Comparison of ENCODE assay signal across 8 cellular contexts in genomic region chr4:35491093-35491492, GRCh38.
"Had no signal": no experiment of that assay in that cellular context is flagged by ENCODE, and none has a peak within 500 bp of the region (broad histone marks: within the 10 kb centered on the region; RNA-seq: fewer than 3 reads in every experiment).

No MANE protein-coding gene starts in this region.

- H3K9me3 ChIP-seq: HAP-1 had no signal

- H3K27ac ChIP-seq: GM23248 had no signal

- H3K9ac ChIP-seq: GM23248 had no signal

- H3K27ac Mint-ChIP-seq: GM23338, H9, HFFc6 had no signal

- H3K4me3 Mint-ChIP-seq: GM23338, H9, HFFc6 had no signal

- H3K4me2 ChIP-seq: GM23338 had no signal

- H2AFZ ChIP-seq: GM23248, GM23338 had no signal

- DNase-seq: GM23248, GOT3, H7, H9, HCEC 1CT, HFFc6 had no signal

- ATAC-seq: GM23338 had no signal

- H3K4me1 ChIP-seq: HAP-1 had no signal

- H3K36me3 ChIP-seq: HAP-1 had no signal

- H3K4me3 ChIP-seq: GM23248, GM23338, HAP-1 had no signal

- H3K4me1 Mint-ChIP-seq: GM23338, H9 had no signal
